26 cellular contexts compared by ENCODE assay signal in the genomic region with DNA sequence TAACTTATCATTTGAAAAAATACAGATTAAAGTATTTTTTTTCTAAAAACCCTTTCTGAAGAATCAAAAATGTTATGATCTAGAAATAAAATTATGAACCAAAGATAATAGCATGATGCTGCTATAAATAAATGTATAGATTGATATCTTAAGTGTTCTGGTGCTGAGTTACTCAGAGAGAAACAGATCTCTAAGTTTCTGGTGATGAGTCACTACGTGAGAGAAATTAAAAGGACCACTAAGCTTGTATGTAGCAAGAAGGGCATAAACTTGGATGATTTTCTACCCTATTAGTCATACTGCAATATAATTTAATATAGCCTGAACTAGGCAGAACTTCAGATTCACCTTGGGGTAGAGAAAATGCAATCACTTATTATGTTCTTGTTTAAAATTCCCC.
"Had no signal": no experiment of that assay in that cellular context is flagged by ENCODE, and none has a peak within 500 bp of the region (broad histone marks: within the 10 kb centered on the region; RNA-seq: fewer than 3 reads in every experiment).

No MANE protein-coding gene starts in this region.

- H3K9me3 Mint-ChIP-seq: memory B cell had no signal

- ATAC-seq: activated T-cell treated with anti-CD3 and anti-CD28 coated beads, Interleukin-2, amount 50 U/mL, for 4 hours; gastroesophageal sphincter; left cardiac atrium; mucosa of descending colon; right lobe of liver had no signal

- H3K27ac Mint-ChIP-seq: activated T-helper 2 cell treated with anti-CD3 and anti-CD28 coated beads, Interferon-gamma antibody, Interleukin-2, Interleukin-4, amounts not matched to agents 10 μg/mL and 5 μg/mL and 100 μg/mL, durations not matched to agents 14 hours and 24 hours and 36 hours; memory B cell; nephron progenitor cell; stimulated activated naive CD8-positive, alpha-beta T cell treated with anti-CD3 and anti-CD28 coated beads, Interleukin-15, Interleukin-2, amounts not matched to agents 100 ng/mL and 50 ng/mL, for 24 hours had no signal

- DNase-seq: activated CD4-positive, alpha-beta T cell treated with anti-CD3 and anti-CD28 coated beads for 4 hours; activated CD4-positive, alpha-beta T cell treated with anti-CD3 and anti-CD28 coated beads, Interleukin-2, amount 50 U/mL, for 48 hours; activated CD4-positive, CD25-positive, alpha-beta regulatory T cell; activated CD8-positive, alpha-beta memory T cell treated with anti-CD3 and anti-CD28 coated beads, Interleukin-2, amount 50 U/mL, for 48 hours; activated naive CD4-positive, alpha-beta T cell treated with Interleukin-2 at 50 U/mL for 16 hours; activated T-cell treated with anti-CD3 and anti-CD28 coated beads, Interleukin-2, amount 50 U/mL, for 4 hours; amygdala; cerebellar nuclear complex; head of caudate nucleus; islet precursor cell; left cardiac atrium; mucosa of descending colon; nephron progenitor cell; nucleus accumbens; right lobe of liver; stimulated activated CD4-positive, alpha-beta T cell treated with anti-CD3 and anti-CD28 coated beads, Interleukin-1b, Interleukin-23, amount 100 ng/mL, for 48 hours; substantia nigra; T-helper 9 cell; tibial artery had no signal

- H3K36me3 Mint-ChIP-seq: memory B cell had no signal

- H3K4me3 ChIP-seq: coronary artery, esophagus muscularis mucosa, gastroesophageal sphincter, mucosa of descending colon, right lobe of liver, skin epidermis, tibial artery had no signal
